Comparison of ENCODE assay signal across 8 cellular contexts in genomic region chr6:157317129-157317814, GRCh38. TPM values are rescaled to one million over a fixed set of nuclear protein-coding genes. Genes with fewer than 3 reads are reported as not detected.
DNase-seq lines count a peak whose midpoint lies in the region; ATAC-seq and TF ChIP-seq lines count a peak whose summit lies in the region.

No MANE protein-coding gene starts in this region.

- H3K9me2 ChIP-seq in PC-3 (replicated peaks; ENCODE audit: low read length) = no peaks in the 10 kb centered on the region

- H3K9me3 ChIP-seq in PC-3 (ENCODE audit: low read length) (no peaks in the 10 kb centered on the region), prostate gland (no peaks in the 10 kb centered on the region)

- H3K27ac ChIP-seq in PC-3 (ENCODE audit: low read length) = peak overlapping the region; percentile 16; the same call in 1 of the 2 replicates
- H3K27ac ChIP-seq in prostate gland = no peak overlapping the region

- H3K36me3 ChIP-seq in BJ (ENCODE audit: control insufficient read depth, insufficient read depth, low read length) (peaks cover 11% of the 10 kb centered on the region), PC-3 (ENCODE audit: low read depth, low read length) (peaks cover 15% of the 10 kb centered on the region; the same call in 1 of the 2 replicates), prostate gland (no peaks in the 10 kb centered on the region)

- no peaks in the 10 kb centered on the region for H4K20me1 ChIP-seq in PC-3 (ENCODE audit: low read length)

- TF ChIP-seq CTCF in BJ (IDR thresholded peaks at IDR 0.05; ENCODE audit: insufficient read depth, low read depth, low read length) = no peak
- TF ChIP-seq CTCF in PC-3 (conservative IDR thresholded peaks at IDR 0.05; ENCODE audit: low read depth, low read length) = no peak
- no peak for TF ChIP-seq CTCF in prostate gland (IDR thresholded peaks at IDR 0.05)

- DNase-seq in BJ (ENCODE audit: low read depth) = peak; percentile 61
- DNase-seq in PC-3 = peak; percentile 91
- peak; percentile 37 for DNase-seq in prostate gland (ENCODE audit: low spot score)
- DNase-seq in NCI-H2107 treated with DMSO at 0.1 percent for 48 hours (lab: John Stamatoyannopoulos, UW; ENCODE audit: unreplicated experiment) = no peak

- peaks cover 15% of the 10 kb centered on the region for H3K4me1 ChIP-seq in PC-3 (ENCODE audit: insufficient read depth, low read length)
- H3K4me1 ChIP-seq in prostate gland (replicated peaks) = no peaks in the 10 kb centered on the region

- no TSS peak for BruUV-seq in PC-3 (replicated peaks; lab: Mats Ljungman, UMichigan)

- no peak overlapping the region for H3K4me2 ChIP-seq in PC-3 (ENCODE audit: low read length)

- POLR2A ChIA-PET in BJ (lab: Charles Lee) = no interaction called here
- POLR2A ChIA-PET in PC-3 (lab: Charles Lee; ENCODE audit: unreplicated experiment) = no interaction called here

- no peak for TF ChIP-seq POLR2A in prostate gland (IDR thresholded peaks at IDR 0.05)

- peaks cover 18% of the 10 kb centered on the region for H3K79me2 ChIP-seq in PC-3 (ENCODE audit: low read length)

- H3F3A ChIP-seq in PC-3 (ENCODE audit: low read length, unreplicated experiment) = no peaks in the 10 kb centered on the region

- intact Hi-C loops in PC-3 (cut with micrococcal nuclease) (loop anchor here (1.0 to 5.0 kb wide), 2 partner anchors 220 to 297 kb away; no protein-coding TSS in a partner anchor), prostate gland (cut with DNase I) (loop anchor here (5.0 kb wide), 1 partner anchor 505 kb away; the partner anchor contains the start of gene SNX9)

- H3K9ac ChIP-seq in PC-3 (ENCODE audit: low read length) = no peak overlapping the region

- WGBS in prostate gland = 49% methylated on average over 4 of the region's 4 CpGs

- ATAC-seq in PC-3 = peak; percentile 83
- peak; percentile 90 for ATAC-seq in esophagus mucosa
- no peak for ATAC-seq in GM19455 (IDR thresholded peaks at IDR 0.05; ENCODE audit: unreplicated experiment)
- no peak for ATAC-seq in HG03442 (IDR thresholded peaks at IDR 0.05; ENCODE audit: unreplicated experiment)
- no peak for ATAC-seq in HG03520 (IDR thresholded peaks at IDR 0.05; ENCODE audit: unreplicated experiment)

- H3K4me3 ChIP-seq in BJ (ENCODE audit: low read depth, low read length) (no peak overlapping the region), PC-3 (ENCODE audit: low read length) (no peak overlapping the region), prostate gland (no peak overlapping the region)

- CTCF ChIA-PET in BJ (lab: Yijun Ruan, JAX) (interaction anchor here (0.6 to 1.9 kb wide), 4 partner anchors 281 to 440 kb away, joined by 3 to 6 read pairs (median 4); no protein-coding TSS in a partner anchor), PC-3 (lab: Charles Lee) (no interaction called here)

- H3K27me3 ChIP-seq in BJ (ENCODE audit: control insufficient read depth, insufficient read depth, low read length) (no peaks in the 10 kb centered on the region), PC-3 (ENCODE audit: low read length) (no peaks in the 10 kb centered on the region), prostate gland (replicated peaks; ENCODE audit: insufficient read depth) (no peaks in the 10 kb centered on the region)

- H2AFZ ChIP-seq in PC-3 (ENCODE audit: low read length) = no peak overlapping the region

RNA-seq across cellular contexts. Expression of gene TMEM242, which starts 6.0 kb away (rescaled TPM):
- 4.4 and 6.2 TPM in 2 replicates for polyA plus RNA-seq in BJ (2011; rRNA removed)
- polyA minus RNA-seq in BJ (2011; rRNA and poly(A)+ RNA removed) = 1.1 and 1.9 TPM in 2 replicates
- 7.9 and 10.3 TPM in 2 replicates for total RNA-seq in PC-3 (2014; rRNA removed)
- 5.8 TPM for total RNA-seq in esophagus mucosa
- 1 to 10 TPM; 6.4 to 8.5 TPM for total RNA-seq in prostate gland

Comparison
In these comparisons a context has a peak if more than half of its experiments do, and no peak if none do; other contexts are left out.
1. ATAC-seq: peak in PC-3 (single experiment) and esophagus mucosa (single experiment); none in GM19455 (single experiment), HG03442 (single experiment) and HG03520 (single experiment).